Comparison of ENCODE assay signal across 1 cellular context in genomic region chr12:93521225-93521854, GRCh38.
TF ChIP-seq lines count a peak whose summit lies in the region.

No MANE protein-coding gene starts in this region.

TF ChIP-seq in GM12878, 131 proteins besides CTCF, POLR2A, EP300 and RAD21:
- no peak for TF ChIP-seq PAX5 (IDR thresholded peaks at IDR 0.05; ENCODE audit: borderline replicate concordance, low read depth, low read length)
- TF ChIP-seq NBN (IDR thresholded peaks at IDR 0.05), result no peak
- TF ChIP-seq ZNF622 (IDR thresholded peaks at IDR 0.05), result no peak
- no peak for TF ChIP-seq ZNF207 (IDR thresholded peaks at IDR 0.05; ENCODE audit: borderline replicate concordance)
- no peak for TF ChIP-seq JUND (IDR thresholded peaks at IDR 0.05; ENCODE audit: low read depth, low read length)
- no peak for TF ChIP-seq SMARCA5 (IDR thresholded peaks at IDR 0.05)
- TF ChIP-seq KLF5 (IDR thresholded peaks at IDR 0.05; ENCODE audit: partially characterized antibody), result no peak
- no peak for TF ChIP-seq NFIC (IDR thresholded peaks at IDR 0.05; ENCODE audit: low read depth, low read length)
- TF ChIP-seq ZBTB4 (CRISPR knock-in tag; IDR thresholded peaks at IDR 0.05), result no peak
- no peak for TF ChIP-seq RELA (IDR thresholded peaks at IDR 0.05; ENCODE audit: borderline replicate concordance, partially characterized antibody)
- TF ChIP-seq SUPT20H (IDR thresholded peaks at IDR 0.05; ENCODE audit: borderline replicate concordance, control insufficient read depth, low read depth, low read length), result no peak
- no peak for TF ChIP-seq KAT2A (conservative IDR thresholded peaks at IDR 0.05; ENCODE audit: control insufficient read depth, low read depth, low read length)
- TF ChIP-seq MXI1 (IDR thresholded peaks at IDR 0.05; ENCODE audit: low read depth, low read length), result no peak
